1 cellular context compared by ENCODE assay signal in genomic region chr18:35514752-35515459, GRCh38.
TF ChIP-seq lines count a peak whose summit lies in the region.

No MANE protein-coding gene starts in this region.

TF ChIP-seq in IMR-90, 13 proteins besides CTCF, POLR2A, EP300 and RAD21:
- no peak for TF ChIP-seq RCOR1 (IDR thresholded peaks at IDR 0.05; ENCODE audit: insufficient replicate concordance, low read length)
- TF ChIP-seq, protein P1, sequence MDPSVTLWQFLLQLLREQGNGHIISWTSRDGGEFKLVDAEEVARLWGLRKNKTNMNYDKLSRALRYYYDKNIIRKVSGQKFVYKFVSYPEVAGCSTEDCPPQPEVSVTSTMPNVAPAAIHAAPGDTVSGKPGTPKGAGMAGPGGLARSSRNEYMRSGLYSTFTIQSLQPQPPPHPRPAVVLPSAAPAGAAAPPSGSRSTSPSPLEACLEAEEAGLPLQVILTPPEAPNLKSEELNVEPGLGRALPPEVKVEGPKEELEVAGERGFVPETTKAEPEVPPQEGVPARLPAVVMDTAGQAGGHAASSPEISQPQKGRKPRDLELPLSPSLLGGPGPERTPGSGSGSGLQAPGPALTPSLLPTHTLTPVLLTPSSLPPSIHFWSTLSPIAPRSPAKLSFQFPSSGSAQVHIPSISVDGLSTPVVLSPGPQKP (IDR thresholded peaks at IDR 0.05; ENCODE audit: borderline replicate concordance, low read depth, low read length), result no peak
- TF ChIP-seq SMC3 (IDR thresholded peaks at IDR 0.05; ENCODE audit: low read depth, low read length), result no peak
- TF ChIP-seq CHD1 (IDR thresholded peaks at IDR 0.05; ENCODE audit: low read depth, low read length), result no peak
- no peak for TF ChIP-seq FOS (IDR thresholded peaks at IDR 0.05; ENCODE audit: low read depth, low read length)
- no peak for TF ChIP-seq MAZ (IDR thresholded peaks at IDR 0.05; ENCODE audit: borderline replicate concordance, low read depth, low read length)
- no peak for TF ChIP-seq MAFK (IDR thresholded peaks at IDR 0.05; ENCODE audit: low read depth, low read length)
- TF ChIP-seq, protein P2, sequence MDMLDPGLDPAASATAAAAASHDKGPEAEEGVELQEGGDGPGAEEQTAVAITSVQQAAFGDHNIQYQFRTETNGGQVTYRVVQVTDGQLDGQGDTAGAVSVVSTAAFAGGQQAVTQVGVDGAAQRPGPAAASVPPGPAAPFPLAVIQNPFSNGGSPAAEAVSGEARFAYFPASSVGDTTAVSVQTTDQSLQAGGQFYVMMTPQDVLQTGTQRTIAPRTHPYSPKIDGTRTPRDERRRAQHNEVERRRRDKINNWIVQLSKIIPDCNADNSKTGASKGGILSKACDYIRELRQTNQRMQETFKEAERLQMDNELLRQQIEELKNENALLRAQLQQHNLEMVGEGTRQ (IDR thresholded peaks at IDR 0.05; ENCODE audit: low read depth, low read length), result no peak
- no peak for TF ChIP-seq CEBPB (IDR thresholded peaks at IDR 0.05; ENCODE audit: low read depth, low read length)
- no peak for TF ChIP-seq NFE2L2 (IDR thresholded peaks at IDR 0.05; ENCODE audit: low read depth, low read length)
- no peak for TF ChIP-seq BHLHE40 (IDR thresholded peaks at IDR 0.05; ENCODE audit: low read depth, low read length)
- no peak for TF ChIP-seq RFX5 (IDR thresholded peaks at IDR 0.05; ENCODE audit: low read depth, low read length)
- no peak for TF ChIP-seq MXI1 (IDR thresholded peaks at IDR 0.05; ENCODE audit: borderline replicate concordance, low read depth, low read length)
